In the genomic region with DNA sequence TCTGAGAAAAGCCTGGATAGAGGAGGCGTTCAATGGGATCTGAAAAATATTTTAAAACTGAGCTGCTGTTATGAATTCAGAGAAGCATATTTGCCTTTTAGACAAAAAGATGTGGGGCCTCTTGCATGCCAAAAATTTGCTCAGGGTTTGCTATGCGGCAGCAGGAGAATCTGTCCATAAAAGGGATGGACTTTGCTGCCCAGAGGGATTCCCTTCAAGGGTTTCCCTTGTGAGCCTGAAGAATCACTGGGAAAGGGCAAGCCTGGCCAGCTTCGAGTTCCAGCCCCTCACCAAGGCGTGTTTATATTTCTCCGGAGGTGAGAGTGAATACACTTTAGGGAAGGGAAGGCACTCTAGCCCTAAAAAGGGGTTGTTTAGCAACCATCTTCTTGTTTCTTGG, we compare ENCODE assay signal across 16 cellular contexts. TPM values are rescaled to one million over a fixed set of nuclear protein-coding genes. Genes with fewer than 3 reads are reported as not detected.
A peak's percentile ranks its signal among the peaks of the same experiment; 100 is the strongest.
DNase-seq lines count a peak whose midpoint lies in the region; TF ChIP-seq lines count a peak whose summit lies in the region.
"Had no signal": no experiment of that assay in that cellular context is flagged by ENCODE, and none has a peak within 500 bp of the region (broad histone marks: within the 10 kb centered on the region; RNA-seq: fewer than 3 reads in every experiment).

No MANE protein-coding gene starts in this region.

- no peaks in the 10 kb centered on the region for H3K27me3 ChIP-seq in left ventricle myocardium inferior (ENCODE audit: low read depth)
- no peaks in the 10 kb centered on the region for H3K27me3 ChIP-seq in prostate gland (replicated peaks; ENCODE audit: insufficient read depth)
- H3K27me3 ChIP-seq in uterus, result no peaks in the 10 kb centered on the region
- H3K27me3 ChIP-seq: adrenal gland had no signal

- H3K36me3 ChIP-seq in left ventricle myocardium inferior, result no peaks in the 10 kb centered on the region
- H3K36me3 ChIP-seq in prostate gland, result no peaks in the 10 kb centered on the region
- H3K36me3 ChIP-seq in uterus, result no peaks in the 10 kb centered on the region
- H3K36me3 ChIP-seq: adrenal gland had no signal

- no peaks in the 10 kb centered on the region for H3K27me3 Mint-ChIP-seq in chondrocyte (ENCODE audit: low read depth)
- peaks cover 2% of the 10 kb centered on the region for H3K27me3 Mint-ChIP-seq in activated CD4-positive, alpha-beta memory T cell treated with anti-CD3 and anti-CD28 coated beads, Interleukin-2, amount 10 ng/mL, durations not matched to agents 7 days and 5 days
- H3K27me3 Mint-ChIP-seq: memory B cell; naive thymus-derived CD8-positive, alpha-beta T cell had no signal

- H3K4me3 ChIP-seq in left ventricle myocardium inferior (no peak overlapping the region), prostate gland (no peak overlapping the region), uterus (no peak overlapping the region)
- H3K4me3 ChIP-seq: adrenal gland had no signal

- no peak overlapping the region for H3K4me3 Mint-ChIP-seq in chondrocyte (ENCODE audit: unreplicated experiment)
- H3K4me3 Mint-ChIP-seq in activated CD4-positive, alpha-beta memory T cell treated with anti-CD3 and anti-CD28 coated beads, Interleukin-2, amount 10 ng/mL, durations not matched to agents 7 days and 5 days, result no peak overlapping the region
- H3K4me3 Mint-ChIP-seq: activated T-cell treated with anti-CD3 and anti-CD28 coated beads, Interleukin-2, amount 50 U/mL, for 4 hours; CD4-positive, CD25-positive, alpha-beta regulatory T cell; memory B cell; naive thymus-derived CD8-positive, alpha-beta T cell had no signal

- peaks cover 26% of the 10 kb centered on the region for H3K4me1 ChIP-seq in left ventricle myocardium inferior
- H3K4me1 ChIP-seq in prostate gland (replicated peaks), result no peaks in the 10 kb centered on the region
- peaks cover 0 to 5% of the 10 kb centered on the region in 2 donors for H3K4me1 ChIP-seq in uterus

- DNase-seq in chondrocyte (ENCODE audit: low spot score) (no peak), left ventricle myocardium inferior (no peak), prostate gland (ENCODE audit: low spot score) (no peak), uterus (no peak), CD1c-positive myeloid dendritic cell (ENCODE audit: extremely low spot score) (no peak), cerebellar cortex (ENCODE audit: low spot score) (no peak)
- no peak for DNase-seq in activated CD4-positive, alpha-beta memory T cell treated with anti-CD3 and anti-CD28 coated beads, Interleukin-2, amount 10 ng/mL, durations not matched to agents 7 days and 5 days
- DNase-seq: activated T-cell treated with anti-CD3 and anti-CD28 coated beads, Interleukin-2, amount 50 U/mL, for 4 hours; head of caudate nucleus; naive thymus-derived CD8-positive, alpha-beta T cell; NCI-H1105 treated with DMSO at 0.1 percent for 48 hours; NCI-H2081; stimulated activated CD8-positive, alpha-beta memory T cell treated with anti-CD3 and anti-CD28 coated beads, Interleukin-4, amount 100 ng/mL, for 48 hours had no signal

- peaks cover 3% of the 10 kb centered on the region for H3K9me3 Mint-ChIP-seq in chondrocyte (ENCODE audit: low read depth)
- H3K9me3 Mint-ChIP-seq in activated CD4-positive, alpha-beta memory T cell treated with anti-CD3 and anti-CD28 coated beads, Interleukin-2, amount 10 ng/mL, durations not matched to agents 7 days and 5 days, result no peaks in the 10 kb centered on the region
- H3K9me3 Mint-ChIP-seq: CD4-positive, CD25-positive, alpha-beta regulatory T cell had no signal

- intact Hi-C loops in left ventricle myocardium inferior (cut with micrococcal nuclease) (no loop called here), prostate gland (cut with DNase I) (no loop called here), uterus (cut with DNase I; ENCODE audit: low total_unique reads) (no loop called here)

- TF ChIP-seq CTCF in chondrocyte (IDR thresholded peaks at IDR 0.05) (no peak), left ventricle myocardium inferior (IDR thresholded peaks at IDR 0.05; ENCODE audit: borderline replicate concordance) (no peak), prostate gland (IDR thresholded peaks at IDR 0.05) (no peak), uterus (IDR thresholded peaks at IDR 0.05) (no peak)

- H3K9me3 ChIP-seq in left ventricle myocardium inferior (replicated peaks), result no peaks in the 10 kb centered on the region
- no peaks in the 10 kb centered on the region for H3K9me3 ChIP-seq in prostate gland
- H3K9me3 ChIP-seq in uterus, result no peaks in the 10 kb centered on the region
- H3K9me3 ChIP-seq: adrenal gland had no signal

- CTCF ChIA-PET in activated CD4-positive, alpha-beta memory T cell treated with anti-CD3 and anti-CD28 coated beads, Interleukin-2, amount 10 ng/mL, durations not matched to agents 7 days and 5 days (lab: Charles Lee), result interaction anchor here (0.6 to 2.5 kb wide), 12 partner anchors 7 to 219 kb away, joined by 3 to 19 read pairs (median 4); no protein-coding TSS in a partner anchor

- POLR2A ChIA-PET in activated CD4-positive, alpha-beta memory T cell treated with anti-CD3 and anti-CD28 coated beads, Interleukin-2, amount 10 ng/mL, durations not matched to agents 7 days and 5 days (lab: Charles Lee), result no interaction called here

- peaks cover 73% of the 10 kb centered on the region for H3K4me1 Mint-ChIP-seq in chondrocyte (ENCODE audit: low read depth)
- H3K4me1 Mint-ChIP-seq in activated CD4-positive, alpha-beta memory T cell treated with anti-CD3 and anti-CD28 coated beads, Interleukin-2, amount 10 ng/mL, durations not matched to agents 7 days and 5 days, result no peaks in the 10 kb centered on the region
- H3K4me1 Mint-ChIP-seq: CD4-positive, CD25-positive, alpha-beta regulatory T cell; memory B cell; naive thymus-derived CD8-positive, alpha-beta T cell had no signal

- H3K27ac ChIP-seq in left ventricle myocardium inferior (replicated peaks), result peak overlapping the region; percentile 72
- H3K27ac ChIP-seq in prostate gland, result peak overlapping the region; percentile 30 to 41
- peak overlapping the region; percentile 39 to 58 for H3K27ac ChIP-seq in uterus

- TF ChIP-seq POLR2A in prostate gland (IDR thresholded peaks at IDR 0.05), result no peak
- TF ChIP-seq POLR2A in uterus (IDR thresholded peaks at IDR 0.05), result no peak

- WGBS in prostate gland, result 77% methylated on average over 5 of the region's 5 CpGs

- peak overlapping the region; percentile 79 for H3K27ac Mint-ChIP-seq in chondrocyte (ENCODE audit: unreplicated experiment)
- no peak overlapping the region for H3K27ac Mint-ChIP-seq in activated CD4-positive, alpha-beta memory T cell treated with anti-CD3 and anti-CD28 coated beads, Interleukin-2, amount 10 ng/mL, durations not matched to agents 7 days and 5 days
- H3K27ac Mint-ChIP-seq: memory B cell had no signal

- no peaks in the 10 kb centered on the region for H3K36me3 Mint-ChIP-seq in chondrocyte (ENCODE audit: low read depth)
- H3K36me3 Mint-ChIP-seq in activated CD4-positive, alpha-beta memory T cell treated with anti-CD3 and anti-CD28 coated beads, Interleukin-2, amount 10 ng/mL, durations not matched to agents 7 days and 5 days (ENCODE audit: low read depth), result no peaks in the 10 kb centered on the region
- H3K36me3 Mint-ChIP-seq: CD4-positive, CD25-positive, alpha-beta regulatory T cell; memory B cell had no signal

RNA-seq across cellular contexts. Expression of gene CALD1, which starts 55.5 kb away (rescaled TPM):
- 1,623 to 1,979 TPM (median 1,941 TPM) in 3 replicates for total RNA-seq in chondrocyte
- total RNA-seq in left ventricle myocardium inferior, result 122 TPM
- 100 to 1,000 TPM; 307 to 314 TPM for total RNA-seq in prostate gland
- 1,000 to 10,000 TPM in 1 of 4 donors, 100 to 1,000 TPM in 3; 351 to 1,046 (median 551) TPM for total RNA-seq in uterus
- total RNA-seq in activated CD4-positive, alpha-beta memory T cell treated with anti-CD3 and anti-CD28 coated beads, Interleukin-2, amount 10 ng/mL, durations not matched to agents 7 days and 5 days, result under 1 TPM; 0.38 to 0.63 TPM
- total RNA-seq: naive thymus-derived CD8-positive, alpha-beta T cell had no signal

Comparison
In these comparisons a context has a peak if more than half of its experiments do, and no peak if none do; other contexts are left out.
1. RNA of gene CALD1, which starts 55.5 kb away (total RNA-seq): 1,623 to 1,979 TPM in chondrocyte, 351 to 1,046 TPM in uterus, 307 to 314 TPM in prostate gland and 122 TPM in left ventricle myocardium inferior (single experiment); 0.38 to 0.63 TPM in activated CD4-positive, alpha-beta memory T cell treated with anti-CD3 and anti-CD28 coated beads, Interleukin-2, amount 10 ng/mL, durations not matched to agents 7 days and 5 days; every median in the first group is over 10 times any median in the second.
2. Peak in every context shown above with its lines, with median percentiles within 50 percentile points of each other: H3K27ac ChIP-seq.